8 cellular contexts compared by ENCODE assay signal in the genomic region with DNA sequence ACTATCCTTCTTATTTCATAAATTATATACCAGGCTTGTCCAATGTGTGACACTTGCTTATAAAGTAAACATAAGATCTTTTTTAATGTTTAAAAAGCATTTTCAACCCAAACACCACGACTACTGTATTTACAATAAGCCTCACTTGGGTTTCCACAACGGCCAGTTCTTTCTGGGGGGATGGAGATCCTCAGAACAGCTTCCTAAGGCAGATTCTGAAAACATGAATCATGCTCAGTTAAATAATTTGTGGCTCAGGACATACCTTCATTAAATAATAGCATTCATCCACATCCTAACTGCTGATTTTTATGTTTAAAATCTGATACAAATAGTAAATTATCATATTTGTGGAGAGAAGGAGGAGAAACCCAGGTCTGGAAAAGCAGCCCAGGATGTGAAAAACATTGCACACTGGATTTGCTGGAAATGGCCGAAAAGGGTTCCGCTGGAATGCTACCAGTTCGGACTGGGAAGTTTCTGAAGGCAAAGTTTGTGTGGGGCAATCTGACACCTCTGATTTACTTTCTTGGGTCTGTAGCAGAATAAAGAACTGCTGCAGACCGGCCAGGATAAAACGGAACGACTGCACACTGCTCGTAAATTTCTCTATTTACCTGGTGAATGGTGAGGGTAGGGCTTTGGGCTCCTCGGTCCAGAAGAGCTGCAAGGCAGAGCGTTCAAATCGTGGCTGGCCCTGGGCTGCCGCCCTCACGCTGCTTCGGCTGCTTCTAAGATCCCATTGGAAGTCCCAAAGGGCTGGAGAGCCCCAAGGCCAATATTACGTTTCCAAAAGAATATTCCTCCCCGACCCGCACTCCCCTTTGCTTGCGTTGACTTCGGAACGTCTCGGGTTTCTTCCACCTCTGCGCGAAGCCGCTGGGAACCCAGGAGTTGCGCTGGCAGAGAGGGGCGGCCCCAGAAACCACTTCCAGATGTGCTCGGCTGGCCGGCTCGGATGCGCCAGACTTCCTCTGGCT. TPM values are rescaled to one million over a fixed set of nuclear protein-coding genes. Genes with fewer than 3 reads are reported as not detected.
DNase-seq lines count a peak whose midpoint lies in the region; ATAC-seq, FAIRE-seq and TF ChIP-seq lines count a peak whose summit lies in the region.

A gene with protein sequence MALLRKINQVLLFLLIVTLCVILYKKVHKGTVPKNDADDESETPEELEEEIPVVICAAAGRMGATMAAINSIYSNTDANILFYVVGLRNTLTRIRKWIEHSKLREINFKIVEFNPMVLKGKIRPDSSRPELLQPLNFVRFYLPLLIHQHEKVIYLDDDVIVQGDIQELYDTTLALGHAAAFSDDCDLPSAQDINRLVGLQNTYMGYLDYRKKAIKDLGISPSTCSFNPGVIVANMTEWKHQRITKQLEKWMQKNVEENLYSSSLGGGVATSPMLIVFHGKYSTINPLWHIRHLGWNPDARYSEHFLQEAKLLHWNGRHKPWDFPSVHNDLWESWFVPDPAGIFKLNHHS (minus strand): TSS at position 910 of the 980 bp plus-strand sequence. CDS start 30,539 bp downstream, outside the sequence.

- peak; percentile 23 for DNase-seq in activated CD4-positive, alpha-beta T cell treated with anti-CD3 and anti-CD28 coated beads for 36 hours
- no peak for DNase-seq in activated CD4-positive, alpha-beta T cell treated with anti-CD3 and anti-CD28 coated beads, Interleukin-2, amount 50 U/mL, for 4 hours
- DNase-seq in amniotic epithelial cell (ENCODE audit: low read depth), result peak; percentile 56
- DNase-seq in iPS DF 6.9 (ENCODE audit: low read depth, low spot score), result no peak
- no peak for DNase-seq in GM12891 (ENCODE audit: insufficient read length, low spot score)

- no peaks in the 10 kb centered on the region for H3K9me3 ChIP-seq in iPS DF 6.9 (ENCODE audit: control insufficient read depth, insufficient read depth, low read length)
- H3K9me3 ChIP-seq in skeletal muscle satellite cell (replicated peaks; ENCODE audit: low read length), result no peaks in the 10 kb centered on the region

- intact Hi-C loops in activated CD4-positive, alpha-beta T cell treated with anti-CD3 and anti-CD28 coated beads for 36 hours (cut with DNase I, micrococcal nuclease), result no loop called here

- H3K4me1 Mint-ChIP-seq in activated CD4-positive, alpha-beta T cell treated with anti-CD3 and anti-CD28 coated beads for 36 hours, result peaks cover 8% of the 10 kb centered on the region

- no peak within 1 kb of the TSS for H3K27ac ChIP-seq in iPS DF 6.9 (ENCODE audit: low read length)

- no CpG with 5 or more reads among the region's 31 CpGs for WGBS in iPS DF 6.9 (ENCODE audit: insufficient coverage, insufficient read length)

- POLR2A ChIA-PET in activated CD4-positive, alpha-beta T cell treated with anti-CD3 and anti-CD28 coated beads for 36 hours (lab: Charles Lee), result no interaction called here

- H3K27ac Mint-ChIP-seq in activated CD4-positive, alpha-beta T cell treated with anti-CD3 and anti-CD28 coated beads for 36 hours, result peak within 1 kb of the TSS; percentile 33

- no peak for FAIRE-seq in GM12891 (lab: Jason Lieb, UNC)

- H3K9me3 Mint-ChIP-seq in activated CD4-positive, alpha-beta T cell treated with anti-CD3 and anti-CD28 coated beads for 36 hours (ENCODE audit: low read depth), result no peaks in the 10 kb centered on the region

- no peak for TF ChIP-seq POLR2A in GM12891 (IDR thresholded peaks at IDR 0.05; ENCODE audit: low read depth, low read length)

- peaks cover 26% of the 10 kb centered on the region for H3K27me3 Mint-ChIP-seq in activated CD4-positive, alpha-beta T cell treated with anti-CD3 and anti-CD28 coated beads for 36 hours

- H3K27me3 ChIP-seq in iPS DF 6.9 (ENCODE audit: control insufficient read depth, insufficient read depth, low read length) (no peaks in the 10 kb centered on the region), skeletal muscle satellite cell (ENCODE audit: control insufficient read depth, insufficient read depth, low read length) (no peaks in the 10 kb centered on the region)

- peak within 1 kb of the TSS; percentile 68 for H3K9ac ChIP-seq in skeletal muscle satellite cell (ENCODE audit: low read depth, low read length)

- H3K4me1 ChIP-seq in iPS DF 6.9 (ENCODE audit: control insufficient read depth, insufficient read depth, low read length) (no peaks in the 10 kb centered on the region), skeletal muscle satellite cell (ENCODE audit: control insufficient read depth, insufficient read depth, low read length) (peaks cover 18% of the 10 kb centered on the region)

- H3K4me3 ChIP-seq in iPS DF 6.9 (ENCODE audit: low read length), result peak within 1 kb of the TSS; percentile 31; the same call in 1 of the 2 replicates
- peak within 1 kb of the TSS; percentile 74 for H3K4me3 ChIP-seq in skeletal muscle satellite cell (ENCODE audit: low read length)

- no peaks in the 10 kb centered on the region for H3K36me3 Mint-ChIP-seq in activated CD4-positive, alpha-beta T cell treated with anti-CD3 and anti-CD28 coated beads for 36 hours (ENCODE audit: low read depth)

- H3K4me2 ChIP-seq in skeletal muscle satellite cell (ENCODE audit: low read length), result peak within 1 kb of the TSS; percentile 82

- H3K36me3 ChIP-seq in iPS DF 6.9 (ENCODE audit: control insufficient read depth, insufficient read depth, low read length) (no peaks in the 10 kb centered on the region), skeletal muscle satellite cell (ENCODE audit: insufficient read depth, low read length) (no peaks in the 10 kb centered on the region)

- peak; percentile 47 for ATAC-seq in activated CD4-positive, alpha-beta T cell treated with anti-CD3 and anti-CD28 coated beads for 36 hours
- no peak for ATAC-seq in GM21423 (IDR thresholded peaks at IDR 0.05; ENCODE audit: unreplicated experiment)
- ATAC-seq in GM21717 (IDR thresholded peaks at IDR 0.05; ENCODE audit: unreplicated experiment), result no peak

- peak within 1 kb of the TSS; percentile 44 for H3K4me3 Mint-ChIP-seq in activated CD4-positive, alpha-beta T cell treated with anti-CD3 and anti-CD28 coated beads for 36 hours

- CTCF ChIA-PET in activated CD4-positive, alpha-beta T cell treated with anti-CD3 and anti-CD28 coated beads for 36 hours (lab: Charles Lee), result interaction anchor here (1.3 kb wide), 1 partner anchor 60 kb away, joined by 3 read pairs; no protein-coding TSS in a partner anchor

TF ChIP-seq in GM12891, 5 proteins besides CTCF, POLR2A, EP300 and RAD21:
- TF ChIP-seq PAX5 (IDR thresholded peaks at IDR 0.05; ENCODE audit: insufficient read depth, low read length, severe bottlenecking), result no peak
- no peak for TF ChIP-seq POLR2AphosphoS5 (IDR thresholded peaks at IDR 0.05; ENCODE audit: low read depth, low read length)
- no peak for TF ChIP-seq SPI1 (IDR thresholded peaks at IDR 0.05; ENCODE audit: low read depth, low read length)
- TF ChIP-seq TAF1 (IDR thresholded peaks at IDR 0.05; ENCODE audit: low read depth, low read length), result no peak
- TF ChIP-seq POU2F2 (IDR thresholded peaks at IDR 0.05; ENCODE audit: low read depth, low read length), result no peak

RNA-seq across cellular contexts. Expression of the gene that starts here (rescaled TPM):
- total RNA-seq in activated CD4-positive, alpha-beta T cell treated with anti-CD3 and anti-CD28 coated beads for 36 hours, result under 1 TPM in 1 of 2 experiments, not detected in 1; 0.23 TPM
- total RNA-seq in skeletal muscle satellite cell (2012; rRNA removed), result 11.6 and 15.7 TPM in 2 replicates
- polyA plus RNA-seq in GM12891 (2012; ENCODE audit: low read depth, missing spikeins), result 0.23 TPM

Comparison
In these comparisons a context has a peak if more than half of its experiments do, and no peak if none do; other contexts are left out.
1. Peak in DNase-seq and ATAC-seq in activated CD4-positive, alpha-beta T cell treated with anti-CD3 and anti-CD28 coated beads for 36 hours; RNA of the gene not detected or under 1 TPM.